1 cellular context compared by ENCODE assay signal in the genomic region with DNA sequence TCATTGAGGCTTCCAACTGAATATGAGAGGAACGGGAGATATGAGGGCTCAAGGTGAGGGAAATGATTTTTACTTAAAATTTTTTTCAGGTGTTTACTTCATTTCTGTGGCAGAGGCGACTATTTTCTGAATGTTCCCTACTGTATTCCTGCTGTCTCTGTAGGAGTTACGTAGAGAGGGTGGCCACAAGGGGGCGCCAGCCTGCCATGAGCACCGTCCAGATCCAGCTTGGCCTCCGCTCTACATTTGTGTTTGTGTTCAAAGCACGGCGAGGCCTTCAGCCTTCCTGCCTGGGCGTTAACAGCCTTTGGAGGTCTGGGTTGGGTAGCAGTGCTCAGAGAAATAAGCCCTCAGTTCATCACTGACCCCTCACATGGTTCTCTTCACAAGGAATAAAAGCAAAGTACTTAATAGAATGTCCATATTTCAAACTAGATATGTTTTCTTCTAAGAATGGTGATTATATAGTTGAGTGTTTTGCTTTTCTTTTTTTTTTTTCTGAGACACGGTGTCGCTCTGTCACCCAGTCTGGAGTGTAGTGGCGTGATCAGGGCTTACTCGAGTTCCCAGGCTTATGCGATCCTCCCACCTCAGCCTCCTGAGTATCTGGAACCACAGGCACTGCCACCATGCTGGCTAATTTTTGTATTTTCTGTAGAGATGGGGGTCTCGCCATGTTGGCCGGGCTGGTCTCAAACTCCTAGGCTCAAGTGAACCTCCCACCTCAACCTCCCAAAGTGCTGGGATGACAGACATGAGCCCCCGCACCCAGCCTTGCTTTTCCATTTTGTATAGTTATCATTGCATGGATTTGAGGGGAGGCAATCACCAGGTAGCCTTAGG.
TF ChIP-seq lines count a peak whose summit lies in the region.

No MANE protein-coding gene starts in this region.

TF ChIP-seq in SK-N-SH, 30 proteins besides CTCF, POLR2A, EP300 and RAD21 (continued from another document):
- no peak for TF ChIP-seq USF1 (IDR thresholded peaks at IDR 0.05; ENCODE audit: borderline replicate concordance, low read depth)
